Comparison of ENCODE assay signal across 25 cellular contexts in the genomic region with DNA sequence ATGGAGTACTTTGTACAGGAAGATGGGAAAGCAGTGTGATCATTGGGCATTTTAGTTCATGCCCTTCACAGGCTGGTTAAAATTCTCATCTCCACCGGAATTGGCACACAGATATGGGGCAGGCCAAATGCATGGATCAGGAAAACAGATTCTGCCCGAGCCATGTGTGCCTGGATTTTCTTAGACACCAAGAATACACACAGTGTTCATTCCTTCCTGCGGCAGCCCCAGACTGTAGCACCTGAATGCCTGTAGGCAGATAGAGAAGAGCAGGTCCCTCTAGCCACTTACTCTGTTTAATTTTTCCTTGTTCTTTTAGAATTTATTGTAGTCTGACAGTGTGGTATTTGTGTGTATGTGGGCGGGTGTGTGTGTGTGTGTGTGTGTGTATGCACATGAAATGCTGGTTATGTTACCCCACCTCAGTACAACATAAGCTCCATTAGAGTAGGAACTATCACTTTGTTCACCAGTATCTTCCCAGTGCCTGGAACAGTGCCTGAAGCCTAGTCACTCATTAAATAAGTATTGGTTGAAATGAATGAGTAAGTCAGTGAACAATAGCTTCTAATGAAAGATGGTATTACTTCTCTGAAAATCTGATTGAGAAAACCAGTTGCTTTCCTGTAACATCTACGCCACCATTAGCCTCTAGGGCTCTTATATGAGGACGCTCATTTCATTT.
"Had no signal": no experiment of that assay in that cellular context is flagged by ENCODE, and none has a peak within 500 bp of the region (broad histone marks: within the 10 kb centered on the region; RNA-seq: fewer than 3 reads in every experiment).

No MANE protein-coding gene starts in this region.

- H3K4me3 ChIP-seq: coronary artery, heart right ventricle, neural progenitor cell, ovary, sigmoid colon, skin epidermis, stomach, thoracic aorta, transverse colon had no signal

- H3K9me3 ChIP-seq: ovary, sigmoid colon, stomach, thoracic aorta, transverse colon had no signal

- H3K36me3 ChIP-seq: heart right ventricle, neural progenitor cell, ovary, sigmoid colon, stomach, thoracic aorta, transverse colon had no signal

- H3K27me3 ChIP-seq: heart right ventricle, neural progenitor cell, ovary, sigmoid colon, stomach, transverse colon had no signal

- FAIRE-seq: endothelial cell of umbilical vein, frontal cortex had no signal

- ATAC-seq: natural killer cell treated with Interleukin-12 subunit alpha and Interleukin-12 subunit beta and Interleukin-15 and Interleukin-18, amount 100 ng/mL, for 72 hours; stimulated activated naive B cell treated with anti-CD40 and anti-IgM and Interleukin-4, amounts not matched to agents 10 μg/mL and 1 μg/mL and 100 μg/mL, for 72 hours had no signal

- H3K27ac ChIP-seq: neural progenitor cell, ovary, sigmoid colon, skin epidermis, stomach, thoracic aorta, transverse colon had no signal

- H3K4me1 ChIP-seq: neural progenitor cell had no signal

- DNase-seq: caudate nucleus; effector CD4-positive, alpha-beta T cell; endodermal cell; erythroblast; heart right ventricle; hypothalamus; islet precursor cell; mammary epithelial cell; nucleus accumbens; ovary; retina; sigmoid colon; stimulated activated CD4-positive, alpha-beta T cell treated with anti-CD3 and anti-CD28 coated beads, Interleukin-2, amount 100 ng/mL, for 24 hours; stimulated activated CD4-positive, alpha-beta T cell treated with anti-CD3 and anti-CD28 coated beads, Interleukin-4, amount 100 ng/mL, for 4 hours; stimulated activated naive B cell treated with anti-CD40 and anti-IgM and Interleukin-4, amounts not matched to agents 10 μg/mL and 1 μg/mL and 100 μg/mL, for 72 hours; stomach; substantia nigra; transverse colon had no signal
